16 cellular contexts compared by ENCODE assay signal in the genomic region with DNA sequence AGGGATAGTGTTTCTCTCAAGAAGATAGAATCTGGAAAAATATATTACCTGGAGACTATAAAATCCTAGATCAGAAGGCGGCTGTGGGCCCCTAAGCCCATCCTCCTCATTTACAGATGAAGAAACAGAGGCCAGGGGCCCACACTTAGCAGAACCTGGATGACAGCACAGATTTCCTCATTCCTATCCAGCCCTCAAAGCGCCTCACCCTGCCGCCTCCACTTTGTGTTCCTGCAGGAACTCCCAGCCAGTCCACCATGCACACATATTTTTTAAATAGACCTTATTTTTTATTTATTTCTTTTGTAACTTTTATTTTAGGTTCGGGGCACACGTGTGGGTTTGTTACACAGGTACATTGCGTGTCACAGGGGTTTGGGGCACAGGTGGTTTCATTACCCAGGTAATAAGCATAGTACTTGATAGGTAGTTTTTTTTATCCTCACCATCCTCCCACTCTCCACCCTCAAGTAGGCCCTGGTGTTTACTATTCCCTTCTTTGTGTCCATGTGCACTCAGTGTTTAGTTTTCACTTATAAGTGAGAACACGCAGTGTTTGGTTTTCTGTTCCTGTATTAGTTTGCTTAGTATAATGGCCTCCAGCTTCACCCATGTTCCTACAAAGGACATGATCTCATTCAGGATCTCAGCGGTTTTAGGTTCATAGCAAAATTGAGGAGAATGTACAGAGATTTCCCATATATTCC.
"Had no signal": no experiment of that assay in that cellular context is flagged by ENCODE, and none has a peak within 500 bp of the region (broad histone marks: within the 10 kb centered on the region; RNA-seq: fewer than 3 reads in every experiment).

No MANE protein-coding gene starts in this region.

- H3K36me3 ChIP-seq: spleen, tibial nerve had no signal

- H3K27me3 ChIP-seq: foreskin keratinocyte, hepatocyte, testis, tibial nerve had no signal

- H3K27ac ChIP-seq: foreskin keratinocyte, hepatocyte, spleen, testis, tibial nerve had no signal

- H3K4me1 ChIP-seq: foreskin keratinocyte, spleen, testis, tibial nerve had no signal

- H3K9me3 ChIP-seq: testis had no signal

- DNase-seq: effector memory CD8-positive, alpha-beta T cell; foreskin keratinocyte; head of caudate nucleus; left colon; mammary epithelial cell; naive thymus-derived CD8-positive, alpha-beta T cell; posterior cingulate gyrus; spleen; stimulated activated CD4-positive, alpha-beta T cell treated with anti-CD3 and anti-CD28 coated beads, Interleukin-15, amount 100 ng/mL, for 24 hours; stimulated activated CD4-positive, alpha-beta T cell treated with anti-CD3 and anti-CD28 coated beads, Interleukin-1b, Interleukin-23, amount 100 ng/mL, for 48 hours; stimulated activated CD4-positive, alpha-beta T cell treated with anti-CD3 and anti-CD28 coated beads, Interleukin-4, amount 100 ng/mL, for 24 hours; testis had no signal

- ATAC-seq: effector memory CD8-positive, alpha-beta T cell; foreskin keratinocyte; left colon; naive thymus-derived CD8-positive, alpha-beta T cell; sciatic nerve; stimulated activated memory B cell treated with anti-CD40 and anti-IgM and Interleukin-4, amounts not matched to agents 10 μg/mL and 1 μg/mL and 100 μg/mL, for 72 hours had no signal

- H3K4me3 ChIP-seq: hepatocyte, spleen, testis, tibial nerve had no signal
